Comparison of ENCODE assay signal across 20 cellular contexts in the genomic region with DNA sequence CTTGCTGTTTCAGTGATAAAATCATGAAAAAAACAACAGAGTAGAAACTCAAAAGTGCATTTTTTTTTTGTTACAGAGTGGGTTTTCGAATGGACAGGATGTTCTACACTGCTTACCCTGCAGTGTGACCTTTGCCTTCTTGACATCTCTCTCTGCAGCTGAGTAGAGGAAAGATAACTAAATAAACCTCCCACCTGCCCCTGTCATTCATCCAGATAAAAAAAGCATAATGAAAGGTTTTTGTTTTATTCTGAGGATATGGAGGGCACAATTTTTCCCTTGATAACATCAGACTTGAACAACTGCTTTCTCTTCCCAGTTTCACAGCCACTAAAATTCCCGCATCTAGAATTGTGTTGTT.
DNase-seq lines count a peak whose midpoint lies in the region; ATAC-seq, FAIRE-seq and TF ChIP-seq lines count a peak whose summit lies in the region.
"Had no signal": no experiment of that assay in that cellular context is flagged by ENCODE, and none has a peak within 500 bp of the region (broad histone marks: within the 10 kb centered on the region; RNA-seq: fewer than 3 reads in every experiment).

No MANE protein-coding gene starts in this region.

- H3K9ac ChIP-seq in HepG2 (ENCODE audit: insufficient read depth, low read depth, low read length) = no peak overlapping the region

- peaks cover 10% of the 10 kb centered on the region; the same call in 1 of the 2 replicates for H3K4me1 ChIP-seq in SJCRH30
- peaks cover 40% of the 10 kb centered on the region for H3K4me1 ChIP-seq in HepG2 (ENCODE audit: insufficient read depth, low read length)
- no peaks in the 10 kb centered on the region for H3K4me1 ChIP-seq in adrenal gland (replicated peaks in 1 of 2)

- peak overlapping the region; percentile 51 for H3K4me2 ChIP-seq in HepG2 (ENCODE audit: low read depth, low read length)
- H3K4me2 ChIP-seq: GM23338 had no signal

- CTCF ChIA-PET in HepG2 (lab: Yijun Ruan, JAX; ENCODE audit: low intra/inter-chr PET ratio, low total read pairs) = no interaction called here

- DNase-seq in LHCN-M2 (ENCODE audit: low read depth) = peak; percentile 57
- DNase-seq in SJCRH30 = peak; percentile 40 to 79
- DNase-seq in HepG2 (ENCODE audit: low spot score) = peak; percentile 41
- peak; percentile 33 for DNase-seq in myocyte (ENCODE audit: low read depth)
- DNase-seq in C1 segment of cervical spinal cord (lab: John Stamatoyannopoulos, UW) = no peak
- no peak for DNase-seq in adrenal gland
- no peak for DNase-seq in SW480 (ENCODE audit: low spot score)
- DNase-seq: Caco-2; CD4-positive, CD25-positive, alpha-beta regulatory T cell; CD8-positive, alpha-beta T cell; DMS153; DND-41; H9 had no signal

- H4K20me1 ChIP-seq in HepG2 (ENCODE audit: insufficient read depth, low read length) = no peaks in the 10 kb centered on the region

- in situ Hi-C loops in HepG2 (cut with HindIII; ENCODE audit: extremely low pct_ligation_motif_present, low pct_unique_long_range_greater_than_20kb) = no loop called here

- WGBS in HepG2 (ENCODE audit: low lambda C conversion rate) = 43% methylated on average over 2 of the region's 2 CpGs
- WGBS in adrenal gland, 4 donors = 53 to 62% (median 59%) methylated on average over 2 of the region's 2 CpGs

- no peak for TF ChIP-seq POLR2A in HepG2 (IDR thresholded peaks at IDR 0.05; ENCODE audit: insufficient read depth in 1 of 2, low read depth in 2 of 2, low read length in 2 of 2)
- TF ChIP-seq POLR2A in adrenal gland (IDR thresholded peaks at IDR 0.05) = no peak

- POLR2A ChIA-PET in HepG2 (lab: Yijun Ruan, JAX) = no interaction called here

- H3K27ac ChIP-seq in SJCRH30 = peak overlapping the region; percentile 55
- H3K27ac ChIP-seq in HepG2 (ENCODE audit: extremely low read length, insufficient read depth, low read length) = peak overlapping the region; percentile 4
- H3K27ac ChIP-seq in adrenal gland = no peak overlapping the region
- H3K27ac ChIP-seq: C4-2B had no signal

- ATAC-seq in HepG2 (peak; percentile 82), GM18858 (IDR thresholded peaks at IDR 0.05; ENCODE audit: unreplicated experiment) (no peak)
- ATAC-seq: CD8-positive, alpha-beta T cell; GM23338; HCT116 had no signal

- H3K4me3 ChIP-seq in SJCRH30 = no peak overlapping the region
- no peak overlapping the region for H3K4me3 ChIP-seq in HepG2 (replicated peaks in 1 of 3; ENCODE audit: insufficient read depth in 1 of 3, low read depth in 2 of 3, low read length in 3 of 3)
- no peak overlapping the region for H3K4me3 ChIP-seq in adrenal gland
- H3K4me3 ChIP-seq: GM23338 had no signal

- H3K36me3 ChIP-seq in SJCRH30 = no peaks in the 10 kb centered on the region
- no peaks in the 10 kb centered on the region for H3K36me3 ChIP-seq in HepG2 (replicated peaks in 1 of 2; ENCODE audit: control insufficient read depth in 1 of 2, insufficient read depth in 2 of 2, low read length in 2 of 2)
- H3K36me3 ChIP-seq in adrenal gland (replicated peaks in 1 of 2) = no peaks in the 10 kb centered on the region

- TF ChIP-seq CTCF in HepG2 (CRISPR knock-in tag; IDR thresholded peaks at IDR 0.05) (no peak), adrenal gland (IDR thresholded peaks at IDR 0.05) (no peak)

- no peak overlapping the region for H2AFZ ChIP-seq in HepG2 (ENCODE audit: low read length)
- H2AFZ ChIP-seq: GM23338 had no signal

- no TSS peak for BruUV-seq in HepG2 (replicated peaks; lab: Mats Ljungman, UMichigan)

- H3K9me3 ChIP-seq in SJCRH30 (replicated peaks) (no peaks in the 10 kb centered on the region), HepG2 (ENCODE audit: low read length) (no peaks in the 10 kb centered on the region), adrenal gland (replicated peaks in 1 of 3) (no peaks in the 10 kb centered on the region)
- H3K9me3 ChIP-seq: Caco-2 had no signal

- TF ChIP-seq RAD21 in HepG2 (CRISPR knock-in tag; IDR thresholded peaks at IDR 0.05) = no peak

- no peaks in the 10 kb centered on the region for H3K27me3 ChIP-seq in SJCRH30
- H3K27me3 ChIP-seq in HepG2 (ENCODE audit: control insufficient read depth in 1 of 2, insufficient read depth in 2 of 2, low read length in 2 of 2) = no peaks in the 10 kb centered on the region
- no peaks in the 10 kb centered on the region for H3K27me3 ChIP-seq in adrenal gland

- intact Hi-C loops in HepG2 (cut with micrococcal nuclease; ENCODE audit: unreplicated experiment) = no loop called here
- intact Hi-C loops in adrenal gland (cut with DNase I) = no loop called here

- H3K79me2 ChIP-seq in HepG2 (ENCODE audit: insufficient read depth, low read length) = no peaks in the 10 kb centered on the region

- peak; percentile 4 for FAIRE-seq in HepG2 (lab: Jason Lieb, UNC)
- FAIRE-seq: G401.6, GM12892, GM19239 had no signal

- TF ChIP-seq EP300 in HepG2 (IDR thresholded peaks at IDR 0.05; ENCODE audit: low read depth in 2 of 2, low read length in 2 of 2) (peak in 1 of 2 experiments; percentile 23; a peak in 1 of 4 replicates), HepG2 (CRISPR knock-in tag; IDR thresholded peaks at IDR 0.05; ENCODE audit: borderline replicate concordance) (no peak)

TF ChIP-seq in HepG2, 621 proteins besides CTCF, POLR2A, EP300 and RAD21 (continues in another document):
- no peak for TF ChIP-seq SOX13 (IDR thresholded peaks at IDR 0.05)
- peak in 1 of 2 experiments; percentile 33; a peak in 1 of 4 replicates for TF ChIP-seq SOX13 (CRISPR knock-in tag; conservative IDR thresholded peaks at IDR 0.05 in 1 of 2, IDR thresholded peaks at IDR 0.05 in 1 of 2)
- no peak for TF ChIP-seq PRMT3 (CRISPR knock-in tag; IDR thresholded peaks at IDR 0.05; ENCODE audit: borderline replicate concordance, low read depth)
- TF ChIP-seq FOXA1 (IDR thresholded peaks at IDR 0.05) = no peak
- TF ChIP-seq FOXA1 (CRISPR knock-in tag; IDR thresholded peaks at IDR 0.05) = 0 out of 2 replicates have a peak, but pooled peaks have one; percentile 17
- TF ChIP-seq, protein P1, sequence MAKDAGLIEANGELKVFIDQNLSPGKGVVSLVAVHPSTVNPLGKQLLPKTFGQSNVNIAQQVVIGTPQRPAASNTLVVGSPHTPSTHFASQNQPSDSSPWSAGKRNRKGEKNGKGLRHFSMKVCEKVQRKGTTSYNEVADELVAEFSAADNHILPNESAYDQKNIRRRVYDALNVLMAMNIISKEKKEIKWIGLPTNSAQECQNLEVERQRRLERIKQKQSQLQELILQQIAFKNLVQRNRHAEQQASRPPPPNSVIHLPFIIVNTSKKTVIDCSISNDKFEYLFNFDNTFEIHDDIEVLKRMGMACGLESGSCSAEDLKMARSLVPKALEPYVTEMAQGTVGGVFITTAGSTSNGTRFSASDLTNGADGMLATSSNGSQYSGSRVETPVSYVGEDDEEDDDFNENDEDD (CRISPR knock-in tag; IDR thresholded peaks at IDR 0.05; ENCODE audit: borderline replicate concordance) = no peak
- TF ChIP-seq MXD4 (CRISPR knock-in tag; IDR thresholded peaks at IDR 0.05) = no peak
- TF ChIP-seq NR2F1 (CRISPR knock-in tag; IDR thresholded peaks at IDR 0.05) = peak; percentile 23 to 49; a peak in 3 of 4 replicates
- TF ChIP-seq, protein P2, sequence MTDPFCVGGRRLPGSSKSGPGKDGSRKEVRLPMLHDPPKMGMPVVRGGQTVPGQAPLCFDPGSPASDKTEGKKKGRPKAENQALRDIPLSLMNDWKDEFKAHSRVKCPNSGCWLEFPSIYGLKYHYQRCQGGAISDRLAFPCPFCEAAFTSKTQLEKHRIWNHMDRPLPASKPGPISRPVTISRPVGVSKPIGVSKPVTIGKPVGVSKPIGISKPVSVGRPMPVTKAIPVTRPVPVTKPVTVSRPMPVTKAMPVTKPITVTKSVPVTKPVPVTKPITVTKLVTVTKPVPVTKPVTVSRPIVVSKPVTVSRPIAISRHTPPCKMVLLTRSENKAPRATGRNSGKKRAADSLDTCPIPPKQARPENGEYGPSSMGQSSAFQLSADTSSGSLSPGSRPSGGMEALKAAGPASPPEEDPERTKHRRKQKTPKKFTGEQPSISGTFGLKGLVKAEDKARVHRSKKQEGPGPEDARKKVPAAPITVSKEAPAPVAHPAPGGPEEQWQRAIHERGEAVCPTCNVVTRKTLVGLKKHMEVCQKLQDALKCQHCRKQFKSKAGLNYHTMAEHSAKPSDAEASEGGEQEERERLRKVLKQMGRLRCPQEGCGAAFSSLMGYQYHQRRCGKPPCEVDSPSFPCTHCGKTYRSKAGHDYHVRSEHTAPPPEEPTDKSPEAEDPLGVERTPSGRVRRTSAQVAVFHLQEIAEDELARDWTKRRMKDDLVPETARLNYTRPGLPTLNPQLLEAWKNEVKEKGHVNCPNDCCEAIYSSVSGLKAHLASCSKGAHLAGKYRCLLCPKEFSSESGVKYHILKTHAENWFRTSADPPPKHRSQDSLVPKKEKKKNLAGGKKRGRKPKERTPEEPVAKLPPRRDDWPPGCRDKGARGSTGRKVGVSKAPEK (CRISPR knock-in tag; IDR thresholded peaks at IDR 0.05; ENCODE audit: borderline replicate concordance) = no peak
- TF ChIP-seq ZNF362 (CRISPR knock-in tag; IDR thresholded peaks at IDR 0.05; ENCODE audit: borderline replicate concordance) = 0 out of 2 replicates have a peak, but pooled peaks have one; percentile 48
- no peak for TF ChIP-seq CHD2 (IDR thresholded peaks at IDR 0.05; ENCODE audit: low read depth, low read length)
- no peak for TF ChIP-seq KLF13 (CRISPR knock-in tag; IDR thresholded peaks at IDR 0.05)
- peak; percentile 51; the same call in 1 of the 2 replicates for TF ChIP-seq HNF4A (CRISPR knock-in tag; IDR thresholded peaks at IDR 0.05)
- TF ChIP-seq ZNF879 (CRISPR knock-in tag; IDR thresholded peaks at IDR 0.05) = no peak
- TF ChIP-seq NR2C2 (CRISPR knock-in tag; IDR thresholded peaks at IDR 0.05; ENCODE audit: borderline replicate concordance) = peak; percentile 44
- TF ChIP-seq RELA (CRISPR knock-in tag; IDR thresholded peaks at IDR 0.05) = no peak
- TF ChIP-seq MED1 (CRISPR knock-in tag; IDR thresholded peaks at IDR 0.05) = no peak
- TF ChIP-seq NR2F2 (IDR thresholded peaks at IDR 0.05; ENCODE audit: borderline replicate concordance, low read depth) = 0 out of 2 replicates have a peak, but pooled peaks have one; percentile 30
- no peak for TF ChIP-seq HNRNPL (IDR thresholded peaks at IDR 0.05; ENCODE audit: low read depth, low read length)

Comparison
In these comparisons a context has a peak if more than half of its experiments do, and no peak if none do; other contexts are left out.
1. DNase-seq: peak in LHCN-M2 (single experiment), SJCRH30 (2 of 2), HepG2 (single experiment) and myocyte (single experiment); none in C1 segment of cervical spinal cord (0 of 14), adrenal gland (0 of 7) and SW480 (single experiment).
2. H3K27ac ChIP-seq: peak in SJCRH30 (single experiment) and HepG2 (single experiment); none in adrenal gland (0 of 5).